In genomic region chr20:33443512-33444239, GRCh38 we compare ENCODE assay signal across 8 cellular contexts. TPM values are rescaled to one million over a fixed set of nuclear protein-coding genes. Genes with fewer than 3 reads are reported as not detected.
DNase-seq lines count a peak whose midpoint lies in the region; ATAC-seq and TF ChIP-seq lines count a peak whose summit lies in the region.

SNTA1 (minus strand) TSS chr20:33443763; CDS start chr20:33443620, 143 bp downstream.

- peak within 1 kb of the TSS; percentile 66; the same call in 1 of the 2 replicates for H3K27ac ChIP-seq in HEK293 (ENCODE audit: extremely low read depth, low read depth, low read length)
- H3K27ac ChIP-seq in heart left ventricle = peak within 1 kb of the TSS; percentile 67 to 92 (median 86)
- no peak within 1 kb of the TSS for H3K27ac ChIP-seq in trophoblast cell (ENCODE audit: low read depth, low read length)
- H3K27ac ChIP-seq in tibial artery = peak within 1 kb of the TSS; percentile 88 to 93

- DNase-seq in DMS53 (lab: John Stamatoyannopoulos, UW) (peak; percentile 95), NCI-H1092 treated with DMSO at 0.1 percent for 48 hours (lab: John Stamatoyannopoulos, UW) (peak; percentile 80), SW480 (ENCODE audit: low spot score) (peak; percentile 93), adipocyte (ENCODE audit: low read depth) (peak; percentile 86), heart left ventricle (peak; percentile 93 to 97 (median 96)), trophoblast cell (peak; percentile 83 to 85), tibial artery (peak; percentile 95 to 97)

- H3K14ac ChIP-seq in trophoblast cell (ENCODE audit: low read length) = no peak within 1 kb of the TSS

- peak within 1 kb of the TSS; percentile 56 for H3K4me3 ChIP-seq in HEK293 (ENCODE audit: low read depth, low read length)
- H3K4me3 ChIP-seq in adipocyte (ENCODE audit: low read length) = peak within 1 kb of the TSS; percentile 85
- H3K4me3 ChIP-seq in heart left ventricle = peak within 1 kb of the TSS; percentile 56 to 93 (median 70)
- H3K4me3 ChIP-seq in trophoblast cell (ENCODE audit: low read depth, low read length) = peak within 1 kb of the TSS; percentile 80
- peak within 1 kb of the TSS; percentile 71 to 77 for H3K4me3 ChIP-seq in tibial artery

- TF ChIP-seq POLR2A in heart left ventricle (IDR thresholded peaks at IDR 0.05) = peak; percentile 64 to 66

- H2AK5ac ChIP-seq in trophoblast cell (ENCODE audit: low read length) = no peak within 1 kb of the TSS

- H2BK12ac ChIP-seq in trophoblast cell (ENCODE audit: low read length) = no peak within 1 kb of the TSS

- peak within 1 kb of the TSS; percentile 87 for H3K4me2 ChIP-seq in trophoblast cell (ENCODE audit: low read length)

- TF ChIP-seq CTCF in HEK293 (tag by site-specific recombination; IDR thresholded peaks at IDR 0.05) = no peak
- no peak for TF ChIP-seq CTCF in heart left ventricle (IDR thresholded peaks at IDR 0.05)
- peak in 1 of 2 experiments; percentile 8 for TF ChIP-seq CTCF in tibial artery (IDR thresholded peaks at IDR 0.05)

- peak; percentile 81 to 93 (median 92) for ATAC-seq in heart left ventricle

- H3K4ac ChIP-seq in trophoblast cell (ENCODE audit: low read depth, low read length) = no peak within 1 kb of the TSS

- WGBS in heart left ventricle, 4 donors = 0 to 1% (median 1%) methylated on average over 22 to 75 of the region's 75 CpGs
- no CpG with 5 or more reads among the region's 75 CpGs for WGBS in trophoblast cell (ENCODE audit: extremely low coverage, insufficient coverage, insufficient read length)

- H4K91ac ChIP-seq in trophoblast cell (ENCODE audit: low read depth, low read length) = no peak within 1 kb of the TSS

- H2AFZ ChIP-seq in trophoblast cell (ENCODE audit: insufficient read depth, low read length, poor library complexity) = peak within 1 kb of the TSS; percentile 72

- CTCF ChIA-PET in HEK293 (lab: Yijun Ruan, JAX) = interaction anchor here (0.6 kb wide), 1 partner anchor 324 kb away, joined by 3 read pairs; no protein-coding TSS in a partner anchor

- peak within 1 kb of the TSS; percentile 33 for H3K18ac ChIP-seq in trophoblast cell (ENCODE audit: low read length)

- H3K79me1 ChIP-seq in trophoblast cell (ENCODE audit: low read length) = no peaks in the 10 kb centered on the region

- H3K36me3 ChIP-seq in HEK293 (ENCODE audit: control insufficient read depth in 2 of 2, insufficient read depth in 1 of 2, low read length in 2 of 2) = peaks cover 0 to 1% of the 10 kb centered on the region in 2 experiments; a peak in 2 of 3 replicates
- peaks cover 4% of the 10 kb centered on the region for H3K36me3 ChIP-seq in adipocyte (ENCODE audit: control insufficient read depth, insufficient read depth, low read length, severe bottlenecking)
- H3K36me3 ChIP-seq in heart left ventricle = peaks cover 0 to 5% (median 0%) of the 10 kb centered on the region in 9 donors
- no peaks in the 10 kb centered on the region for H3K36me3 ChIP-seq in trophoblast cell (ENCODE audit: control insufficient read depth in 1 of 2, insufficient read depth in 2 of 2, low read length in 2 of 2)
- no peaks in the 10 kb centered on the region for H3K36me3 ChIP-seq in tibial artery

- no peaks in the 10 kb centered on the region for H3K79me2 ChIP-seq in trophoblast cell (ENCODE audit: control insufficient read depth, insufficient read depth, low read length, poor library complexity)

- no peak within 1 kb of the TSS for H2BK120ac ChIP-seq in trophoblast cell (ENCODE audit: insufficient read depth, low read length, poor library complexity)

- H4K8ac ChIP-seq in trophoblast cell (ENCODE audit: low read depth, low read length) = peak within 1 kb of the TSS; percentile 30

- no peak within 1 kb of the TSS for H3K23ac ChIP-seq in trophoblast cell (ENCODE audit: low read length)

- intact Hi-C loops in heart left ventricle (cut with DNase I) = loop anchor here in 6 of 10 donors (1.0 to 5.0 kb wide), 4 partner anchors 21 to 41 kb away; partner anchors contain the start of gene CDK5RAP1 (in 2 of the 6)
- intact Hi-C loops in tibial artery (cut with DNase I; ENCODE audit: low total_unique reads) = no loop called here

- POLR2A ChIA-PET in HEK293 (lab: Yijun Ruan, JAX) = interaction anchor here (0.5 to 1.5 kb wide), 11 partner anchors 9 to 669 kb away, joined by 3 to 12 read pairs (median 4); partner anchors contain the start of genes C20orf144, CBFA2T2, CDK5RAP1 and EIF2S2

- H3K27me3 ChIP-seq in adipocyte (replicated peaks; ENCODE audit: control insufficient read depth, insufficient read depth, low read length) (no peaks in the 10 kb centered on the region), heart left ventricle (no peaks in the 10 kb centered on the region), trophoblast cell (ENCODE audit: insufficient read depth, low read length) (peaks cover 12% of the 10 kb centered on the region), tibial artery (no peaks in the 10 kb centered on the region)

- H3K9me3 ChIP-seq in HEK293 (ENCODE audit: control insufficient read depth, insufficient read depth, low read depth, low read length) = no peaks in the 10 kb centered on the region
- peaks cover 2% of the 10 kb centered on the region for H3K9me3 ChIP-seq in adipocyte (ENCODE audit: control insufficient read depth, low read length)
- peaks cover 0 to 5% (median 0%) of the 10 kb centered on the region in 12 donors for H3K9me3 ChIP-seq in heart left ventricle
- H3K9me3 ChIP-seq in trophoblast cell (ENCODE audit: insufficient read depth, low read depth, low read length) = no peaks in the 10 kb centered on the region
- H3K9me3 ChIP-seq in tibial artery = no peaks in the 10 kb centered on the region

- no peak within 1 kb of the TSS for H2BK5ac ChIP-seq in trophoblast cell (ENCODE audit: low read depth, low read length, poor library complexity)

- H3K4me1 ChIP-seq in HEK293 (ENCODE audit: control insufficient read depth, insufficient read depth, low read length) (no peaks in the 10 kb centered on the region; the same call in 1 of the 2 replicates), adipocyte (ENCODE audit: control insufficient read depth, insufficient read depth, low read length) (peaks cover 24% of the 10 kb centered on the region), heart left ventricle (peaks cover 2 to 47% (median 14%) of the 10 kb centered on the region in 12 donors), trophoblast cell (ENCODE audit: control insufficient read depth in 1 of 2, insufficient read depth in 2 of 2, low read length in 2 of 2) (peaks cover 2 to 6% of the 10 kb centered on the region in 2 experiments), tibial artery (peaks cover 0 to 43% (median 29%) of the 10 kb centered on the region in 4 donors)

- H4K12ac ChIP-seq in trophoblast cell (ENCODE audit: low read depth, low read length) = no peak within 1 kb of the TSS

- peak within 1 kb of the TSS; percentile 89 for H3K9ac ChIP-seq in adipocyte (ENCODE audit: low read length)
- no peak within 1 kb of the TSS for H3K9ac ChIP-seq in trophoblast cell (ENCODE audit: low read length)

TF ChIP-seq in HEK293, 187 proteins besides CTCF, POLR2A, EP300 and RAD21 (continues in another document):
- TF ChIP-seq, protein P1, sequence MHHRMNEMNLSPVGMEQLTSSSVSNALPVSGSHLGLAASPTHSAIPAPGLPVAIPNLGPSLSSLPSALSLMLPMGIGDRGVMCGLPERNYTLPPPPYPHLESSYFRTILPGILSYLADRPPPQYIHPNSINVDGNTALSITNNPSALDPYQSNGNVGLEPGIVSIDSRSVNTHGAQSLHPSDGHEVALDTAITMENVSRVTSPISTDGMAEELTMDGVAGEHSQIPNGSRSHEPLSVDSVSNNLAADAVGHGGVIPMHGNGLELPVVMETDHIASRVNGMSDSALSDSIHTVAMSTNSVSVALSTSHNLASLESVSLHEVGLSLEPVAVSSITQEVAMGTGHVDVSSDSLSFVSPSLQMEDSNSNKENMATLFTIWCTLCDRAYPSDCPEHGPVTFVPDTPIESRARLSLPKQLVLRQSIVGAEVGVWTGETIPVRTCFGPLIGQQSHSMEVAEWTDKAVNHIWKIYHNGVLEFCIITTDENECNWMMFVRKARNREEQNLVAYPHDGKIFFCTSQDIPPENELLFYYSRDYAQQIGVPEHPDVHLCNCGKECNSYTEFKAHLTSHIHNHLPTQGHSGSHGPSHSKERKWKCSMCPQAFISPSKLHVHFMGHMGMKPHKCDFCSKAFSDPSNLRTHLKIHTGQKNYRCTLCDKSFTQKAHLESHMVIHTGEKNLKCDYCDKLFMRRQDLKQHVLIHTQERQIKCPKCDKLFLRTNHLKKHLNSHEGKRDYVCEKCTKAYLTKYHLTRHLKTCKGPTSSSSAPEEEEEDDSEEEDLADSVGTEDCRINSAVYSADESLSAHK (tag by site-specific recombination; IDR thresholded peaks at IDR 0.05) = no peak
- TF ChIP-seq EGR2 (tag by site-specific recombination; IDR thresholded peaks at IDR 0.05; ENCODE audit: low read depth) = 0 out of 2 replicates have a peak, but pooled peaks have one; percentile 5
- TF ChIP-seq ZNF341 (tag by site-specific recombination; IDR thresholded peaks at IDR 0.05; ENCODE audit: low read depth) = peak; percentile 38; the same call in 1 of the 2 replicates
- no peak for TF ChIP-seq WT1 (tag by site-specific recombination; IDR thresholded peaks at IDR 0.05)
- TF ChIP-seq, protein P2, sequence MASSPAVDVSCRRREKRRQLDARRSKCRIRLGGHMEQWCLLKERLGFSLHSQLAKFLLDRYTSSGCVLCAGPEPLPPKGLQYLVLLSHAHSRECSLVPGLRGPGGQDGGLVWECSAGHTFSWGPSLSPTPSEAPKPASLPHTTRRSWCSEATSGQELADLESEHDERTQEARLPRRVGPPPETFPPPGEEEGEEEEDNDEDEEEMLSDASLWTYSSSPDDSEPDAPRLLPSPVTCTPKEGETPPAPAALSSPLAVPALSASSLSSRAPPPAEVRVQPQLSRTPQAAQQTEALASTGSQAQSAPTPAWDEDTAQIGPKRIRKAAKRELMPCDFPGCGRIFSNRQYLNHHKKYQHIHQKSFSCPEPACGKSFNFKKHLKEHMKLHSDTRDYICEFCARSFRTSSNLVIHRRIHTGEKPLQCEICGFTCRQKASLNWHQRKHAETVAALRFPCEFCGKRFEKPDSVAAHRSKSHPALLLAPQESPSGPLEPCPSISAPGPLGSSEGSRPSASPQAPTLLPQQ (tag by site-specific recombination; IDR thresholded peaks at IDR 0.05) = no peak
- peak; percentile 91 for TF ChIP-seq KLF9 (tag by site-specific recombination; IDR thresholded peaks at IDR 0.05; ENCODE audit: low read depth)
- TF ChIP-seq ZNF600 (tag by site-specific recombination; IDR thresholded peaks at IDR 0.05) = peak; percentile 75
- peak; percentile 48; the same call in 1 of the 2 replicates for TF ChIP-seq KLF17 (tag by site-specific recombination; IDR thresholded peaks at IDR 0.05)

RNA-seq across cellular contexts. Expression of gene SNTA1, which starts in this region (rescaled TPM):
- total RNA-seq in heart left ventricle = 100 to 1,000 TPM; 122 to 318 (median 166) TPM
- polyA plus RNA-seq in heart left ventricle = 100 to 1,000 TPM in 1 of 2 donors, 10 to 100 TPM in 1; 91.0 to 201 TPM
- polyA plus RNA-seq in trophoblast cell (2013) = 1.1 and 1.2 TPM in 2 replicates
